Comparison of ENCODE assay signal across 12 cellular contexts in genomic region chr2:71932027-71932779, GRCh38.
"Had no signal": no experiment of that assay in that cellular context is flagged by ENCODE, and none has a peak within 500 bp of the region (broad histone marks: within the 10 kb centered on the region; RNA-seq: fewer than 3 reads in every experiment).

No MANE protein-coding gene starts in this region.

- H3K4me3 ChIP-seq: left lung, tibial nerve had no signal

- FAIRE-seq: small intestine had no signal

- H3K9me3 Mint-ChIP-seq: activated CD4-positive, alpha-beta memory T cell treated with anti-CD3 and anti-CD28 coated beads, Interleukin-2, amount 10 ng/mL, durations not matched to agents 7 days and 5 days; activated naive CD8-positive, alpha-beta T cell treated with anti-CD3 and anti-CD28 coated beads, Interleukin-2, amount 10 ng/mL, durations not matched to agents 7 days and 5 days; activated T-cell treated with anti-CD3 and anti-CD28 coated beads, Interleukin-2, amount 50 U/mL, for 72 hours; stimulated activated memory B cell treated with anti-CD40 and anti-IgM and Interleukin-4, amounts not matched to agents 10 μg/mL and 1 μg/mL and 100 μg/mL, for 72 hours had no signal

- H3K27ac ChIP-seq: foreskin keratinocyte, left lung, tibial nerve had no signal

- H3K27ac Mint-ChIP-seq: activated CD4-positive, alpha-beta memory T cell treated with anti-CD3 and anti-CD28 coated beads, Interleukin-2, amount 10 ng/mL, durations not matched to agents 7 days and 5 days; activated naive CD8-positive, alpha-beta T cell treated with anti-CD3 and anti-CD28 coated beads, Interleukin-2, amount 10 ng/mL, durations not matched to agents 7 days and 5 days; activated T-cell treated with anti-CD3 and anti-CD28 coated beads, Interleukin-2, amount 50 U/mL, for 72 hours; stimulated activated memory B cell treated with anti-CD40 and anti-IgM and Interleukin-4, amounts not matched to agents 10 μg/mL and 1 μg/mL and 100 μg/mL, for 72 hours had no signal

- ATAC-seq: activated T-cell treated with anti-CD3 and anti-CD28 coated beads, Interleukin-2, amount 50 U/mL, for 72 hours; foreskin keratinocyte; left lung; stimulated activated memory B cell treated with anti-CD40 and anti-IgM and Interleukin-4, amounts not matched to agents 10 μg/mL and 1 μg/mL and 100 μg/mL, for 72 hours had no signal

- H3K27me3 Mint-ChIP-seq: activated CD4-positive, alpha-beta memory T cell treated with anti-CD3 and anti-CD28 coated beads, Interleukin-2, amount 10 ng/mL, durations not matched to agents 7 days and 5 days; activated naive CD8-positive, alpha-beta T cell treated with anti-CD3 and anti-CD28 coated beads, Interleukin-2, amount 10 ng/mL, durations not matched to agents 7 days and 5 days had no signal

- H3K4me1 Mint-ChIP-seq: activated CD4-positive, alpha-beta memory T cell treated with anti-CD3 and anti-CD28 coated beads, Interleukin-2, amount 10 ng/mL, durations not matched to agents 7 days and 5 days; activated naive CD8-positive, alpha-beta T cell treated with anti-CD3 and anti-CD28 coated beads, Interleukin-2, amount 10 ng/mL, durations not matched to agents 7 days and 5 days; stimulated activated memory B cell treated with anti-CD40 and anti-IgM and Interleukin-4, amounts not matched to agents 10 μg/mL and 1 μg/mL and 100 μg/mL, for 72 hours had no signal

- H3K36me3 ChIP-seq: left lung, tibial nerve had no signal

- H3K36me3 Mint-ChIP-seq: activated naive CD8-positive, alpha-beta T cell treated with anti-CD3 and anti-CD28 coated beads, Interleukin-2, amount 10 ng/mL, durations not matched to agents 7 days and 5 days; stimulated activated memory B cell treated with anti-CD40 and anti-IgM and Interleukin-4, amounts not matched to agents 10 μg/mL and 1 μg/mL and 100 μg/mL, for 72 hours had no signal

- H3K4me3 Mint-ChIP-seq: activated CD4-positive, alpha-beta memory T cell treated with anti-CD3 and anti-CD28 coated beads, Interleukin-2, amount 10 ng/mL, durations not matched to agents 7 days and 5 days; activated naive CD8-positive, alpha-beta T cell treated with anti-CD3 and anti-CD28 coated beads, Interleukin-2, amount 10 ng/mL, durations not matched to agents 7 days and 5 days; activated T-cell treated with anti-CD3 and anti-CD28 coated beads, Interleukin-2, amount 50 U/mL, for 72 hours; stimulated activated memory B cell treated with anti-CD40 and anti-IgM and Interleukin-4, amounts not matched to agents 10 μg/mL and 1 μg/mL and 100 μg/mL, for 72 hours had no signal

- DNase-seq: activated CD8-positive, alpha-beta memory T cell treated with anti-CD3 and anti-CD28 coated beads, Interleukin-2, amount 50 U/mL, for 4 hours; activated gamma-delta T cell treated with Interleukin-2 at 50 U/mL for 16 hours; activated naive CD8-positive, alpha-beta T cell treated with anti-CD3 and anti-CD28 coated beads, Interleukin-2, amount 10 ng/mL, durations not matched to agents 7 days and 5 days; activated T-cell treated with anti-CD3 and anti-CD28 coated beads, Interleukin-2, amount 50 U/mL, for 72 hours; anterior cingulate cortex; foreskin keratinocyte; left lung; mesenchymal stem cell; small intestine had no signal

- H3K27me3 ChIP-seq: left lung, tibial nerve had no signal
